8 cellular contexts compared by ENCODE assay signal in the genomic region with DNA sequence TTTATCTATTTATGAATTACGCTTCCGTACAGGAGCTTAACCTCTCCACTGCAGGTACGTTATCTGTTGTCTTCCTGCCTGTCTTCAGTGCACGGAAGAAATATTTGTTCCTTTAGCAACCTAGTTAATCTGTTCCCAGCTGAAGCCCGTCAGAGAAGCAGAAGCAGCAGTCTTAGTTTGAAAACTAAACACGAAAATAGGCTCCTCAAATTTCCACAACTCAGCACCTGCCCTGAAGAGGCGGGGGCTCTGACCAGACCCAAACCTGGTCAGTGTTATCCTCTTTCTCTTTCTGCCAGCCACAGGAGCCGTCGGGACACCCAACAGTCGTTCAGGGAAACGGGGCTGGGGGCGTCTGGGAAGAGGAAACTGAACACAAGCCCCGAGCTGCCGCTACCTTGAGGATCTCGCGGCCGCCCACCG. TPM values are rescaled to one million over a fixed set of nuclear protein-coding genes. Genes with fewer than 3 reads are reported as not detected.
DNase-seq lines count a peak whose midpoint lies in the region; ATAC-seq and TF ChIP-seq lines count a peak whose summit lies in the region.

No MANE protein-coding gene starts in this region.

- peak overlapping the region; percentile 82; the same call in 1 of the 2 replicates for H3K23ac ChIP-seq in IMR-90 (ENCODE audit: low read depth, low read length)

- dilution Hi-C loops in IMR-90 (cut with HindIII; ENCODE audit: low sequenced_read_pairs, unreplicated experiment) = no loop called here

- H4K20me1 ChIP-seq in IMR-90 (ENCODE audit: insufficient read depth, low read length) = no peaks in the 10 kb centered on the region

- peaks cover 17% of the 10 kb centered on the region in 2 experiments; a peak in 3 of 4 replicates for H3K79me1 ChIP-seq in IMR-90 (ENCODE audit: low read depth in 1 of 2, low read length in 2 of 2)

- no peaks in the 10 kb centered on the region for H3K9me1 ChIP-seq in IMR-90 (ENCODE audit: insufficient read depth, low read length)

- ATAC-seq in GM21515 (IDR thresholded peaks at IDR 0.05; ENCODE audit: unreplicated experiment) (peak; percentile 7), IMR-90 (ENCODE audit: low read depth) (peak; percentile 1), left lobe of liver (peak; percentile 24)

- peak overlapping the region; percentile 75 for H2AK9ac ChIP-seq in IMR-90 (replicated peaks; ENCODE audit: low read depth, low read length, poor library complexity)

- H3K9me3 ChIP-seq in ES-I3 (ENCODE audit: control insufficient read depth, insufficient read depth, low read length) = no peaks in the 10 kb centered on the region
- H3K9me3 ChIP-seq in IMR-90 (ENCODE audit: control insufficient read depth, insufficient read depth, low read length) = no peaks in the 10 kb centered on the region
- H3K9me3 ChIP-seq in adrenal gland (replicated peaks in 1 of 3) = no peaks in the 10 kb centered on the region
- no peaks in the 10 kb centered on the region for H3K9me3 ChIP-seq in transverse colon

- peaks cover 2% of the 10 kb centered on the region for H3K36me3 ChIP-seq in ES-I3 (ENCODE audit: insufficient read depth, low read length)
- peaks cover 3% of the 10 kb centered on the region; the same call in 1 of the 2 replicates for H3K36me3 ChIP-seq in IMR-90 (ENCODE audit: control insufficient read depth, insufficient read depth, low read length)
- H3K36me3 ChIP-seq in adrenal gland (replicated peaks in 1 of 2) = peaks cover 0 to 6% of the 10 kb centered on the region in 2 donors
- peaks cover 0 to 14% (median 2%) of the 10 kb centered on the region in 4 donors for H3K36me3 ChIP-seq in transverse colon

- no peak overlapping the region for H2BK15ac ChIP-seq in IMR-90 (ENCODE audit: low read depth, low read length)

- H3K9ac ChIP-seq in ES-I3 (ENCODE audit: low read depth, low read length) (peak overlapping the region; percentile 74), IMR-90 (ENCODE audit: low read depth, low read length) (peak overlapping the region; percentile 90)

- H4K5ac ChIP-seq in IMR-90 (ENCODE audit: low read depth, low read length) = peak overlapping the region; percentile 37

- H3K4me3 ChIP-seq in IMR-90 (ENCODE audit: insufficient read depth, low read depth, low read length) = peak overlapping the region; percentile 65
- peak overlapping the region; percentile 4 to 73 (median 50) for H3K4me3 ChIP-seq in adrenal gland
- H3K4me3 ChIP-seq in transverse colon = peak overlapping the region; percentile 65 to 78 (median 68)

- no peak overlapping the region for H2BK120ac ChIP-seq in IMR-90 (ENCODE audit: low read depth, low read length)

- no TSS peak for BruUV-seq in IMR-90 (replicated peaks; lab: Mats Ljungman, UMichigan)

- no peak for TF ChIP-seq RAD21 in IMR-90 (IDR thresholded peaks at IDR 0.05; ENCODE audit: low read length)

- no peak overlapping the region for H3K18ac ChIP-seq in IMR-90 (ENCODE audit: low read depth, low read length)

- WGBS in IMR-90 (ENCODE audit: extremely low coverage in 2 of 2, insufficient read length in 1 of 2), 2 experiments = 0% methylated on average over 6 of the region's 18 CpGs; no CpG with 5 or more reads in 1 of the 2 experiments
- WGBS in adrenal gland, 4 donors = 0% methylated on average over 7 to 18 of the region's 18 CpGs
- WGBS in transverse colon (ENCODE audit: low coverage in 1 of 2), 2 donors = 1% methylated on average over 18 of the region's 18 CpGs; no CpG with 5 or more reads in 1 of the 2 donors

- H3K27ac ChIP-seq in IMR-90 (ENCODE audit: insufficient read depth, low read length) (peak overlapping the region; percentile 89), adrenal gland (peak overlapping the region; percentile 89 to 98 (median 94)), transverse colon (peak overlapping the region; percentile 95 to 96 (median 95))

- no peaks in the 10 kb centered on the region for H3K27me3 ChIP-seq in IMR-90 (ENCODE audit: control insufficient read depth, insufficient read depth, low read length)
- H3K27me3 ChIP-seq in adrenal gland = no peaks in the 10 kb centered on the region
- H3K27me3 ChIP-seq in transverse colon = no peaks in the 10 kb centered on the region

- H3K14ac ChIP-seq in IMR-90 (replicated peaks; ENCODE audit: low read depth, low read length) = peak overlapping the region; percentile 83

- DNase-seq in IMR-90 (peak; percentile 23), adrenal gland (no peak), left lobe of liver (ENCODE audit: low spot score) (no peak), transverse colon (no peak), NCI-H1694 treated with DMSO at 0.1 percent for 48 hours (lab: John Stamatoyannopoulos, UW) (no peak), NCI-H2081 treated with DMSO at 0.1 percent for 48 hours (lab: John Stamatoyannopoulos, UW) (no peak)

- TF ChIP-seq POLR2A in IMR-90 (IDR thresholded peaks at IDR 0.05; ENCODE audit: low read depth, low read length) = no peak
- TF ChIP-seq POLR2A in adrenal gland (IDR thresholded peaks at IDR 0.05) = no peak
- no peak for TF ChIP-seq POLR2A in transverse colon (IDR thresholded peaks at IDR 0.05)

- no peak overlapping the region for H2BK20ac ChIP-seq in IMR-90 (ENCODE audit: low read depth, low read length)

- intact Hi-C loops in IMR-90 (cut with micrococcal nuclease) (no loop called here), adrenal gland (cut with DNase I) (no loop called here), transverse colon (cut with DNase I; ENCODE audit: low total_unique reads) (no loop called here)

- in situ Hi-C loops in IMR-90 (cut with MboI; ENCODE audit: low sequenced_read_pairs) = no loop called here
- in situ Hi-C loops in transverse colon (cut with MboI; ENCODE audit: low pct_ligation_motif_present in 1 of 4, low pct_unique_long_range_greater_than_20kb in 1 of 4, low sequenced_read_pairs in 3 of 4) = loop anchor here in 1 of 4 donors (10.0 kb wide), 1 partner anchor 45 kb away; a partner anchor contains a TSS

- H3K4me2 ChIP-seq in IMR-90 (ENCODE audit: low read depth, low read length) = peak overlapping the region; percentile 96

- no peak for TF ChIP-seq CTCF in IMR-90 (conservative IDR thresholded peaks at IDR 0.05; ENCODE audit: low read depth, low read length)
- peak in 1 of 6 experiments; percentile 23 for TF ChIP-seq CTCF in adrenal gland (IDR thresholded peaks at IDR 0.05)
- TF ChIP-seq CTCF in transverse colon (IDR thresholded peaks at IDR 0.05) = peak in 1 of 5 experiments; percentile 14

- H2AFZ ChIP-seq in IMR-90 (replicated peaks; ENCODE audit: low read length, poor library complexity) = peak overlapping the region; percentile 89

- H3K4ac ChIP-seq in IMR-90 (ENCODE audit: low read depth, low read length) = peak overlapping the region; percentile 67

- peak overlapping the region; percentile 64 to 99 for H4K8ac ChIP-seq in IMR-90 (ENCODE audit: low read depth in 2 of 2, low read length in 2 of 2)

- H2BK5ac ChIP-seq in IMR-90 (ENCODE audit: low read depth, low read length, poor library complexity, severe bottlenecking) = peak overlapping the region; percentile 94

- CTCF ChIA-PET in IMR-90 (lab: Yijun Ruan, JAX) = interaction anchor here (1.3 kb wide), 1 partner anchor 14 kb away, joined by 4 read pairs; no protein-coding TSS in a partner anchor

- peak overlapping the region; percentile 99 for H3K56ac ChIP-seq in IMR-90 (ENCODE audit: extremely low read depth, insufficient read depth, low read length)

- 0 out of 2 replicates have a peak overlapping the region, but pooled peaks have one; percentile 75 for H4K91ac ChIP-seq in IMR-90 (ENCODE audit: insufficient read depth, low read depth, low read length)

- POLR2A ChIA-PET in IMR-90 (lab: Charles Lee; ENCODE audit: unreplicated experiment) = interaction anchor here (0.5 to 0.9 kb wide), 2 partner anchors 22 to 51 kb away, joined by 3 to 4 read pairs; no protein-coding TSS in a partner anchor

- peak overlapping the region; percentile 76 for H2AK5ac ChIP-seq in IMR-90 (ENCODE audit: low read depth, low read length)

- no peak for TF ChIP-seq EP300 in transverse colon (IDR thresholded peaks at IDR 0.05; ENCODE audit: low read depth)

- H3K4me1 ChIP-seq in ES-I3 (ENCODE audit: insufficient read depth, low read length) (peaks cover 5% of the 10 kb centered on the region), IMR-90 (ENCODE audit: control insufficient read depth, insufficient read depth, low read length) (no peaks in the 10 kb centered on the region), adrenal gland (replicated peaks in 1 of 2) (peaks cover 16 to 38% of the 10 kb centered on the region in 2 donors), transverse colon (peaks cover 14 to 36% (median 25%) of the 10 kb centered on the region in 4 donors)

RNA-seq across cellular contexts. Expression of a gene that starts 0.4 kb away (rescaled TPM):
- 3.0 and 4.2 TPM in 2 replicates for total RNA-seq in IMR-90 (2012; rRNA removed)
- polyA plus RNA-seq in IMR-90 (2012; rRNA removed) = 3.1 and 3.5 TPM in 2 replicates
- 1.1 TPM in 2 replicates for polyA plus RNA-seq in IMR-90 (2012; cell fraction: cytosol; rRNA removed)
- polyA plus RNA-seq in IMR-90 (2012; cell fraction: nucleus; rRNA removed; ENCODE audit: low replicate concordance) = 0.58 and 4.5 TPM in 2 replicates
- 10 to 100 TPM in 4 of 8 donors, 1 to 10 TPM in 4; 4.0 to 28.1 (median 14.2) TPM for total RNA-seq in adrenal gland
- 1 to 10 TPM; 3.5 to 6.5 (median 4.5) TPM for polyA plus RNA-seq in adrenal gland
- total RNA-seq in left lobe of liver = 17.9 TPM
- 1 to 10 TPM; 1.5 to 6.2 (median 3.1) TPM for total RNA-seq in transverse colon

RNA-seq across cellular contexts. Expression of a gene that starts 1.0 kb away (rescaled TPM):
- total RNA-seq in IMR-90 (2012; rRNA removed) = 24.6 and 30.3 TPM in 2 replicates
- polyA plus RNA-seq in IMR-90 (2012; rRNA removed) = 10.6 and 13.0 TPM in 2 replicates
- polyA plus RNA-seq in IMR-90 (2012; cell fraction: cytosol; rRNA removed) = 0.69 and 1.2 TPM in 2 replicates
- polyA plus RNA-seq in IMR-90 (2012; cell fraction: nucleus; rRNA removed; ENCODE audit: low replicate concordance) = 0.32 and 2.6 TPM in 2 replicates
- total RNA-seq in adrenal gland = 1 to 10 TPM in 6 of 8 donors, under 1 TPM in 1, not detected in 1; 0.95 to 2.5 (median 1.5) TPM
- polyA plus RNA-seq in adrenal gland = 1 to 10 TPM in 1 of 3 donors, under 1 TPM in 2; 0.24 to 4.1 (median 0.32) TPM
- total RNA-seq in left lobe of liver = 0.33 TPM
- 1 to 10 TPM in 3 of 4 donors, not detected in 1; 1.6 to 5.7 (median 1.9) TPM for total RNA-seq in transverse colon

RNA-seq across cellular contexts. Expression of a gene that starts 22.1 kb away (rescaled TPM):
- total RNA-seq in IMR-90 (2012; rRNA removed) (380 and 382 TPM in 2 replicates), adrenal gland (100 to 1,000 TPM in 7 of 8 donors, 10 to 100 TPM in 1; 67.1 to 198 (median 157) TPM), left lobe of liver (89.5 TPM), transverse colon (100 to 1,000 TPM; 164 to 293 (median 180) TPM)
- polyA plus RNA-seq in IMR-90 (2012; rRNA removed) (56.2 and 72.0 TPM in 2 replicates), adrenal gland (10 to 100 TPM; 67.8 to 70.8 (median 70.0) TPM)
- polyA plus RNA-seq in IMR-90 (2012; cell fraction: cytosol; rRNA removed) = 24.9 and 31.6 TPM in 2 replicates
- polyA plus RNA-seq in IMR-90 (2012; cell fraction: nucleus; rRNA removed; ENCODE audit: low replicate concordance) = 21.8 and 55.4 TPM in 2 replicates

RNA-seq across cellular contexts. Expression of a gene that starts 45.9 kb away (rescaled TPM):
- 80.3 and 107 TPM in 2 replicates for total RNA-seq in IMR-90 (2012; rRNA removed)
- 29.9 and 41.7 TPM in 2 replicates for polyA plus RNA-seq in IMR-90 (2012; rRNA removed)
- 8.1 and 11.3 TPM in 2 replicates for polyA plus RNA-seq in IMR-90 (2012; cell fraction: cytosol; rRNA removed)
- 3.3 and 19.1 TPM in 2 replicates for polyA plus RNA-seq in IMR-90 (2012; cell fraction: nucleus; rRNA removed; ENCODE audit: low replicate concordance)
- total RNA-seq in adrenal gland = 10 to 100 TPM; 43.5 to 83.7 (median 57.5) TPM
- polyA plus RNA-seq in adrenal gland = 10 to 100 TPM; 20.9 to 64.9 (median 21.9) TPM
- 22.8 TPM for total RNA-seq in left lobe of liver
- 100 to 1,000 TPM in 1 of 4 donors, 10 to 100 TPM in 3; 20.2 to 409 (median 71.6) TPM for total RNA-seq in transverse colon
